8 cellular contexts compared by ENCODE assay signal in the genomic region with DNA sequence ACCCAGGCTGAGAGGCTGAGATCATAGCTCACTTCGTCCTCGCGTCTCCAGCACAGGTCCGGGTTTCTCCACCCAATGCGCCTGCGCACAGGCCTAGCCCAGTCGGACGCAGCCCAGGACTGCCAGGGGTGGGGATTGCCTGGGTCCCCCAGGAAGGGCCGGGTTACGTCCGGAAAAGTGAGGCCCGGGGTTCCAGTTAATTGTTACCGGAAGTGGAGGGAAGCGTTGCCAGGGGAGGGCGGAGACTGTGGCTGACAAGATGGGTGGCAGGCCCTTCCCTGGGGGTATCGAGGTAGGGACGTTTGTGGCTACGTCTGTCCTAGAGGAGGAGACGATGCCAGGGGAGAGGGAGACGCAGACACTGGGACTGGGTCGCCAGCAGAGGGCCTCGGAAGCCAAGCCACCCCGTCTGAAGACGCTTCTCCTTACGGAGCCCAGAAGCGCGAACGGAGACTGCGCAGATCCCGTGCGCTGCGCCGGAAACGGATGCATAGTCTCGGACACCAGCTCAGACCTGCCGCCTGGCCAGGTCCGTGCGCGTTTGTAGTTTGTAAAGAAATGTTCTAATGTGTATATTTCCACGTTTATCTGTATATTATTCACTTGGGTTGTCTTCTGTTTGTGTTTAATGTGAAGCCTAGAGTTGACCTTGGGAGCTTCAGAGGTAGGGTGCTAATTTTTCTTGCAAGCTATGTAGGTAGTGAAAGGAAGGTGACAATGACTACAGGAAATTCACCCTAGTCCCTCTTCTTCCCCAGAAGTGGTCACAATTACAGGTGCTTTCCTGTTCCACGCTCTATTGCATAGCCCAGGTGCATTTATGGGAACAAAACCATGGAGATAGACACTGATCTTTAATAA. TPM values are rescaled to one million over a fixed set of nuclear protein-coding genes. Genes with fewer than 3 reads are reported as not detected.
DNase-seq lines count a peak whose midpoint lies in the region; ATAC-seq, FAIRE-seq and TF ChIP-seq lines count a peak whose summit lies in the region.

No MANE protein-coding gene starts in this region.

- no peaks in the 10 kb centered on the region for H3K9me3 ChIP-seq in astrocyte (ENCODE audit: insufficient read depth, low read depth, low read length)

- peak overlapping the region; percentile 77 for H3K9ac ChIP-seq in astrocyte (ENCODE audit: low read length)

- TF ChIP-seq CTCF in GM13976 (IDR thresholded peaks at IDR 0.05; ENCODE audit: borderline replicate concordance, control extremely low read depth, extremely low read depth, insufficient read depth, missing control alignments) (peak; percentile 65), astrocyte (IDR thresholded peaks at IDR 0.05; ENCODE audit: insufficient read depth, low read depth, low read length) (peak; percentile 43), retinal pigment epithelial cell (conservative IDR thresholded peaks at IDR 0.05; ENCODE audit: low read depth, low read length) (peak; percentile 65)

- H3K27ac ChIP-seq in astrocyte (ENCODE audit: low read depth, low read length) = peak overlapping the region; percentile 60

- H3K36me3 Mint-ChIP-seq in astrocyte (ENCODE audit: low read depth, unreplicated experiment) = peaks cover 14% of the 10 kb centered on the region

- peaks cover 27% of the 10 kb centered on the region for H3K4me1 ChIP-seq in astrocyte (ENCODE audit: insufficient read depth, low read length)

- no peaks in the 10 kb centered on the region for H3K9me3 Mint-ChIP-seq in astrocyte (ENCODE audit: unreplicated experiment)

- H2AFZ ChIP-seq in astrocyte (ENCODE audit: low read depth, low read length) = peak overlapping the region; percentile 70

- peak; percentile 69 for ATAC-seq in HG02884 (IDR thresholded peaks at IDR 0.05; ENCODE audit: unreplicated experiment)

- peak overlapping the region; percentile 95 for H3K27ac Mint-ChIP-seq in astrocyte (ENCODE audit: unreplicated experiment)

- in situ Hi-C loops in GM13976 (cut with MboI; ENCODE audit: low sequenced_read_pairs, unreplicated experiment) = loop anchor here (10.0 kb wide), 1 partner anchor 105 kb away; no protein-coding TSS in a partner anchor

- H3K4me2 ChIP-seq in astrocyte (ENCODE audit: low read length) = peak overlapping the region; percentile 85

- peak; percentile 90 for DNase-seq in GM13976 (ENCODE audit: low spot score)
- peak; percentile 85 to 87 for DNase-seq in NCI-H187 (lab: John Stamatoyannopoulos, UW)
- peak; percentile 79 for DNase-seq in T-helper 22 cell (ENCODE audit: low read depth)
- DNase-seq in astrocyte (ENCODE audit: low read depth) = peak; percentile 84
- DNase-seq in hypothalamus (lab: John Stamatoyannopoulos, UW) = peak; percentile 30 to 96 (median 85)
- DNase-seq in retinal pigment epithelial cell (ENCODE audit: low read depth) = peak; percentile 60
- DNase-seq in NCI-H446 (lab: John Stamatoyannopoulos, UW) = no peak

- H3K27me3 Mint-ChIP-seq in astrocyte (ENCODE audit: low read depth, unreplicated experiment) = no peaks in the 10 kb centered on the region

- peaks cover 27% of the 10 kb centered on the region for H4K20me1 ChIP-seq in astrocyte (ENCODE audit: insufficient read depth, low read length)

- H3K27me3 ChIP-seq in astrocyte (ENCODE audit: insufficient read depth, low read length) = no peaks in the 10 kb centered on the region

- H3K36me3 ChIP-seq in astrocyte (ENCODE audit: insufficient read depth, low read length) = peaks cover 33% of the 10 kb centered on the region

- H3K4me3 Mint-ChIP-seq in astrocyte (ENCODE audit: unreplicated experiment) = peak overlapping the region; percentile 81

- FAIRE-seq in astrocyte (lab: Jason Lieb, UNC) = no peak

- peaks cover 35% of the 10 kb centered on the region for H3K4me1 Mint-ChIP-seq in astrocyte (ENCODE audit: low read depth, unreplicated experiment)

- H3K4me3 ChIP-seq in astrocyte (ENCODE audit: insufficient read depth, low read depth, low read length) (peak overlapping the region; percentile 57), retinal pigment epithelial cell (ENCODE audit: low read length) (peak overlapping the region; percentile 60)

- peaks cover 32% of the 10 kb centered on the region for H3K79me2 ChIP-seq in astrocyte (ENCODE audit: insufficient read depth, low read length)

RNA-seq across cellular contexts. Expression of a gene that starts 7.3 kb away (rescaled TPM):
- total RNA-seq in astrocyte = 78.0 and 88.3 TPM in 2 replicates

RNA-seq across cellular contexts. Expression of a gene that starts 7.6 kb away (rescaled TPM):
- total RNA-seq in astrocyte = 28.5 and 29.1 TPM in 2 replicates

RNA-seq across cellular contexts. Expression of a gene that starts 32.4 kb away (rescaled TPM):
- total RNA-seq in astrocyte = not detected in 2 replicates

Comparison
In these comparisons a context has a peak if more than half of its experiments do, and no peak if none do; other contexts are left out.
1. DNase-seq: peak in GM13976 (single experiment), NCI-H187 (2 of 2), T-helper 22 cell (single experiment), astrocyte (single experiment), hypothalamus (51 of 51) and retinal pigment epithelial cell (single experiment); none in NCI-H446 (0 of 2).
2. Peak in every context shown above with its lines, with median percentiles within 50 percentile points of each other: CTCF ChIP-seq.